9 cellular contexts compared by ENCODE assay signal in the genomic region with DNA sequence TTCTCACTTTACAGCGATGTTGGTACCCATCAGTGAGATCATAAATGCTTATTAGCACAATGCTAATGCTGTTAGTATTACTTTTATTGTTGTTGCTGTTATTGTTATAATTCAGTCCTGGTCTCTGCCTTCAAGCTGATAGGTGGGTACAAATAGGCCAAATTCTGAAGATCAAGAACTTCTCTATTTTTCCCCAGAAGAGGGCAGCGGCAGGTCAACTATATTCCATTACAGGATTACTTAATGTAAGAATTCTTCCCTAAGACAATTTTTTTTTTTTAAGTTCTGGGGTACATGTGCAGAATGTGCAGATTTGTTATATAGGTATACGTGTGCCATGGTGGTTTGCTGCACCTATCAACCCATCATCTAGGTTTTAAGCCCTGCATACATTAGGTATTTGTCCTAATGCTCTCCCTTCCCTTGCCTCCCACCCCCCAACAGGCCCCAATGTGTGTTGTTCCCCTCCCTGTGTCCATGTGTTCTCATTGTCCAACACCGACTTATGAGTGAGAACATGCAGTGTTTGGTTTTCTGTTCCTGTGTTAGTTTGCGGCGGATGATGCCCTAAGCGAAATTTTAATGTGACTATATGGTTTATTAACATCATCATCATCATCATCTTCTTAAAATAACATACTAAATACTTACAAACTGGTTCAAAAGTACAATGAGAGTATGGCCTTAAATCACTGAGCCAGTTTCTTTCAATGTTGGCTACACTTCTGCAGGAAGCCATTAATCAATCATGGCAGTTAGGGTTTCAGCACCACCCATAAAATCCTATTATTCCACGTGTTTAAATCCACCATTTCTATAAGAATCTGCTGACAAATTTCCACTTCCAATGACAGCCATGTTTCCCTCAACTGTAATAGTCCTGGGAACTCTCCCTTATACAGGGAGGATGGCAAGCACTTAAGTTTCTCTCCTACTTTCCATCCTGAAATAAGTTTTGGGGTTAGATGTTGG.
DNase-seq lines count a peak whose midpoint lies in the region; ATAC-seq, FAIRE-seq and TF ChIP-seq lines count a peak whose summit lies in the region.
"Had no signal": no experiment of that assay in that cellular context is flagged by ENCODE, and none has a peak within 500 bp of the region (broad histone marks: within the 10 kb centered on the region; RNA-seq: fewer than 3 reads in every experiment).

No MANE protein-coding gene starts in this region.

- H2AFZ ChIP-seq in KMS-11 (ENCODE audit: low read depth), result no peak overlapping the region

- no peaks in the 10 kb centered on the region for H3K79me2 ChIP-seq in KMS-11 (ENCODE audit: insufficient read depth, low read depth)

- FAIRE-seq in TTC549 (lab: Jason Lieb, UNC), result peak; percentile 90

- ATAC-seq in HG03175 (IDR thresholded peaks at IDR 0.05; ENCODE audit: unreplicated experiment) (no peak), GM21825 (IDR thresholded peaks at IDR 0.05; ENCODE audit: unreplicated experiment) (no peak), HG02870 (IDR thresholded peaks at IDR 0.05; ENCODE audit: unreplicated experiment) (no peak)
- ATAC-seq: naive thymus-derived CD4-positive, alpha-beta T cell had no signal

- no peak overlapping the region for H3K4me2 ChIP-seq in KMS-11

- no peak overlapping the region for H3K27ac ChIP-seq in KMS-11

- H3K36me3 ChIP-seq in KMS-11 (ENCODE audit: insufficient read depth), result no peaks in the 10 kb centered on the region

- H3K4me1 ChIP-seq in KMS-11 (ENCODE audit: low read depth, poor library complexity, severe bottlenecking), result no peaks in the 10 kb centered on the region

- H3K4me3 ChIP-seq in KMS-11 (IDR thresholded peaks at IDR 0.05; ENCODE audit: insufficient read depth, low read depth, low read length), result no peak overlapping the region

- DNase-seq in NCI-H510A treated with DMSO at 0.1 percent for 48 hours (lab: John Stamatoyannopoulos, UW), result peak; percentile 36
- DNase-seq in NCI-H510A (lab: John Stamatoyannopoulos, UW), result no peak
- DNase-seq in inferior parietal cortex (ENCODE audit: extremely low spot score), result peak; percentile 38

- TF ChIP-seq CTCF in KMS-11 (conservative IDR thresholded peaks at IDR 0.05; ENCODE audit: low read depth, low read length), result peak; percentile 41

- no peak overlapping the region for H3K9ac ChIP-seq in KMS-11

- H4K20me1 ChIP-seq in KMS-11 (ENCODE audit: insufficient read depth), result no peaks in the 10 kb centered on the region

- H3K27me3 ChIP-seq in KMS-11 (ENCODE audit: insufficient read depth, low read depth), result no peaks in the 10 kb centered on the region
